Comparison of ENCODE assay signal across 31 cellular contexts in the genomic region with DNA sequence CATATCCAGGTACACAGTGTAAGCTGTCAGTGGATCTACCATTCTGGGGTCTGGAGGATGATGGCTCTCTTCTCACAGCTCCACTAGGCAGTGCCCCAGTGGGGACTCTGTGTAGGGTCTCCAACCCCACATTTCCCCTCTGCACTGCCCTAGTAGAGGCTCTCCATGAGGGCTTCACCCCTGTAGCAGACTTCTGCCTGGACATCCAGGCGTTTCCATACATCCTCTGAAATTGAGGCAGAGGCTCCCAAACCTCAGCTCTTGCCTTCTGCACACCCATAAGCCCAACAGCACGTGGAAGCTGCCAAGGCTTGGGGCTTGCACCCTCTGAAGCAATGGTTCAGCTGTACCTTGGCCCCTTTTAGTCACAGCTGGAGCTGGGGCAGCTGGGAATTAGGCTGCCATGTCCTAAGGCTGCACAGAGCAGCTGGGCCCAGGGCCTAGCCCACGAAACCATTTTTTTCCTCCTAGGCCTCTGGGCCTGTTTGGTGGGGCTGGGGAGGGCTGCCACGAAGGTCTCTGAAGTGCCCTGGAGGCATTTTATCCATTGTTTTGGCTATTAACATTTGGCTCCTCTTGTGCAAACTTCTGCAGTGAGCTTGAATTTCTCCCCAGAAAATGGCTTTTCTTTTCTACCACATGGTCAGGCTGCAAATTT.
"Had no signal": no experiment of that assay in that cellular context is flagged by ENCODE, and none has a peak within 500 bp of the region (broad histone marks: within the 10 kb centered on the region; RNA-seq: fewer than 3 reads in every experiment).

No MANE protein-coding gene starts in this region.

- H3K9me3 ChIP-seq: SJSA1 had no signal

- H3K27me3 Mint-ChIP-seq: activated CD4-positive, alpha-beta memory T cell treated with anti-CD3 and anti-CD28 coated beads for 36 hours; activated naive CD4-positive, alpha-beta T cell treated with anti-CD3 and anti-CD28 coated beads, Interleukin-2, amount 10 ng/mL, durations not matched to agents 7 days and 5 days; activated naive CD8-positive, alpha-beta T cell; activated naive CD8-positive, alpha-beta T cell treated with anti-CD3 and anti-CD28 coated beads, Interleukin-2, amount 50 U/mL, for 24 hours; brain had no signal

- H3K4me1 Mint-ChIP-seq: activated naive CD8-positive, alpha-beta T cell treated with anti-CD3 and anti-CD28 coated beads, Interleukin-2, amount 50 U/mL, for 24 hours had no signal

- H3K27ac ChIP-seq: Peyer's patch, SJSA1 had no signal

- H3K27me3 ChIP-seq: Peyer's patch, SJSA1 had no signal

- H3K36me3 ChIP-seq: Peyer's patch had no signal

- H3K4me1 ChIP-seq: Peyer's patch, SJSA1 had no signal

- H3K27ac Mint-ChIP-seq: activated CD4-positive, alpha-beta memory T cell treated with anti-CD3 and anti-CD28 coated beads for 36 hours; activated naive CD4-positive, alpha-beta T cell treated with anti-CD3 and anti-CD28 coated beads, Interleukin-2, amount 10 ng/mL, durations not matched to agents 7 days and 5 days; activated naive CD8-positive, alpha-beta T cell treated with anti-CD3 and anti-CD28 coated beads, Interleukin-2, amount 50 U/mL, for 24 hours; activated T-helper 1 cell treated with anti-CD3 and anti-CD28 coated beads, Interleukin-12 subunit alpha, Interleukin-12 subunit beta, Interleukin-2, Interleukin-4 antibody, amounts not matched to agents 30 ng/mL and 10 ng/mL and 1 ng/mL, durations not matched to agents 14 hours and 24 hours and 36 hours; brain; T-helper 1 cell treated with Interleukin-12 subunit alpha and Interleukin-12 subunit beta and Interleukin-4 antibody, amounts not matched to agents 30 μg/mL and 1 μg/mL, for 36 hours; T-helper 2 cell treated with Interferon-gamma antibody and Interleukin-4, amounts not matched to agents 5 μg/mL and 100 μg/mL, for 36 hours had no signal

- H3K4me3 ChIP-seq: Peyer's patch, SJSA1 had no signal

- DNase-seq: activated CD4-positive, alpha-beta memory T cell treated with anti-CD3 and anti-CD28 coated beads for 36 hours; activated CD4-positive, alpha-beta T cell treated with anti-CD3 and anti-CD28 coated beads, Interleukin-2, amount 50 U/mL, for 1 hour; activated CD8-positive, alpha-beta memory T cell treated with anti-CD3 and anti-CD28 coated beads, Interleukin-2, amount 50 U/mL, for 4 hours; activated gamma-delta T cell treated with Interleukin-2 at 50 U/mL for 16 hours; activated naive CD4-positive, alpha-beta T cell treated with anti-CD3 and anti-CD28 coated beads, Interleukin-2, amount 10 ng/mL, durations not matched to agents 7 days and 5 days; activated naive CD8-positive, alpha-beta T cell treated with anti-CD3 and anti-CD28 coated beads, Interleukin-2, amount 50 U/mL, for 24 hours; activated T-cell treated with anti-CD3 and anti-CD28 coated beads for 4 hours; activated T-cell treated with anti-CD3 and anti-CD28 coated beads, Interleukin-2, amount 50 U/mL, for 4 hours; anterior cingulate cortex; central memory CD4-positive, alpha-beta T cell; NCI-H1092 treated with DMSO at 0.1 percent for 48 hours; NCI-H1417; NCI-H146; NCI-H187; NCI-H2029 treated with DMSO at 0.1 percent for 48 hours; NCI-H226; NCI-H446 treated with DMSO at 0.1 percent for 48 hours; NCI-H524; NCI-H69; NCI-H82; PC-3; Peyer's patch; RPMI8226; SHP77 treated with DMSO at 0.1 percent for 48 hours; SK-N-SH had no signal

- ATAC-seq: activated naive CD8-positive, alpha-beta T cell treated with anti-CD3 and anti-CD28 coated beads, Interleukin-2, amount 50 U/mL, for 24 hours; activated T-cell treated with anti-CD3 and anti-CD28 coated beads, Interleukin-2, amount 50 U/mL, for 4 hours; PC-3 had no signal

- H3K4me3 Mint-ChIP-seq: activated CD4-positive, alpha-beta memory T cell treated with anti-CD3 and anti-CD28 coated beads for 36 hours; activated naive CD4-positive, alpha-beta T cell treated with anti-CD3 and anti-CD28 coated beads, Interleukin-2, amount 10 ng/mL, durations not matched to agents 7 days and 5 days; activated naive CD8-positive, alpha-beta T cell; activated naive CD8-positive, alpha-beta T cell treated with anti-CD3 and anti-CD28 coated beads, Interleukin-2, amount 50 U/mL, for 24 hours; activated T-cell treated with anti-CD3 and anti-CD28 coated beads, Interleukin-2, amount 50 U/mL, for 4 hours; activated T-helper 1 cell treated with anti-CD3 and anti-CD28 coated beads, Interleukin-12 subunit alpha, Interleukin-12 subunit beta, Interleukin-2, Interleukin-4 antibody, amounts not matched to agents 30 ng/mL and 10 ng/mL and 1 ng/mL, durations not matched to agents 14 hours and 24 hours and 36 hours; brain; T-helper 1 cell treated with Interleukin-12 subunit alpha and Interleukin-12 subunit beta and Interleukin-4 antibody, amounts not matched to agents 30 μg/mL and 1 μg/mL, for 36 hours; T-helper 2 cell treated with Interferon-gamma antibody and Interleukin-4, amounts not matched to agents 5 μg/mL and 100 μg/mL, for 36 hours had no signal
